Comparison of ENCODE assay signal across 14 cellular contexts in the genomic region with DNA sequence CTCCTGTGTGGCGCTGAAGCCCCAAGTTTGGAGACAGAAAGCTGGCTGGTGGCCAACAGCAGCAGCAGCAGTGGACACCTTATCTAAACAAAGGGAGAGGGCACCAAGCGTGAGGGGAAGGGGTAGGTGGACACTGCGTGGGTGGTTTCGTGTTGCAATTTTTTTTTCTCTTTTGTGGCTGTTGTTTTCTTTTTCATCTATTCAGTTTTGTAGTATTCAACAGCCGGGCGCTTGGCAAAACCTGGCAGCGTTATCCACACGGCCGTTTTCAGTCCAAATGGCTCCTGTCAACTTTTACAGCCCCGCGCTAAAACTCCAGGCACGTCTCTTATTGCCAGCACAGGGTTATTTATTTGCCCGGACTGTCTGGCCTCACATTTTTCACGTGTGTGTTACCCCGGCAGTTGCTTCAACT.
DNase-seq lines count a peak whose midpoint lies in the region; ATAC-seq, FAIRE-seq and TF ChIP-seq lines count a peak whose summit lies in the region.
"Had no signal": no experiment of that assay in that cellular context is flagged by ENCODE, and none has a peak within 500 bp of the region (broad histone marks: within the 10 kb centered on the region; RNA-seq: fewer than 3 reads in every experiment).

No MANE protein-coding gene starts in this region.

- peak overlapping the region; percentile 16 for H2AFZ ChIP-seq in astrocyte (ENCODE audit: low read depth, low read length)
- no peak overlapping the region for H2AFZ ChIP-seq in Karpas-422 (ENCODE audit: low read length)

- H3K27ac ChIP-seq in left ventricle myocardium inferior (replicated peaks) (peak overlapping the region; percentile 12), heart right ventricle (peak overlapping the region in 1 of 10 donors; percentile 25), astrocyte (ENCODE audit: low read depth, low read length) (peak overlapping the region; percentile 19), right lobe of liver (no peak overlapping the region), transverse colon (peak overlapping the region; percentile 24 to 52 (median 51)), foreskin keratinocyte (no peak overlapping the region), Karpas-422 (ENCODE audit: low read length) (no peak overlapping the region)

- peaks cover 19% of the 10 kb centered on the region for H3K4me1 ChIP-seq in left ventricle myocardium inferior
- H3K4me1 ChIP-seq in heart right ventricle: peaks cover 0 to 37% (median 5%) of the 10 kb centered on the region in 9 donors
- H3K4me1 ChIP-seq in astrocyte (ENCODE audit: insufficient read depth, low read length): peaks cover 37% of the 10 kb centered on the region
- H3K4me1 ChIP-seq in right lobe of liver: peaks cover 0 to 5% (median 0%) of the 10 kb centered on the region in 4 donors
- H3K4me1 ChIP-seq in transverse colon: peaks cover 3 to 20% (median 13%) of the 10 kb centered on the region in 4 donors
- peaks cover 9% of the 10 kb centered on the region for H3K4me1 ChIP-seq in foreskin keratinocyte
- H3K4me1 ChIP-seq in Karpas-422 (ENCODE audit: low read length): no peaks in the 10 kb centered on the region

- H3K9me2 ChIP-seq in Karpas-422 (replicated peaks; ENCODE audit: insufficient read depth, low read length): no peaks in the 10 kb centered on the region

- intact Hi-C loops in left ventricle myocardium inferior (cut with micrococcal nuclease): no loop called here
- intact Hi-C loops in heart right ventricle (cut with DNase I): loop anchor here in 4 of 10 donors (10.0 kb wide), 3 partner anchors 91 to 109 kb away; no protein-coding TSS in a partner anchor
- intact Hi-C loops in right lobe of liver (cut with DNase I): no loop called here
- intact Hi-C loops in transverse colon (cut with DNase I; ENCODE audit: low total_unique reads): loop anchor here (10.0 kb wide), 1 partner anchor 171 kb away; no protein-coding TSS in a partner anchor

- in situ Hi-C loops in transverse colon (cut with MboI; ENCODE audit: low pct_ligation_motif_present in 1 of 4, low pct_unique_long_range_greater_than_20kb in 1 of 4, low sequenced_read_pairs in 3 of 4): no loop called here

- H3K4me3 ChIP-seq in left ventricle myocardium inferior: no peak overlapping the region
- no peak overlapping the region for H3K4me3 ChIP-seq in heart right ventricle
- H3K4me3 ChIP-seq in astrocyte (ENCODE audit: insufficient read depth, low read depth, low read length): no peak overlapping the region
- no peak overlapping the region for H3K4me3 ChIP-seq in right lobe of liver
- no peak overlapping the region for H3K4me3 ChIP-seq in transverse colon
- H3K4me3 ChIP-seq in Karpas-422 (ENCODE audit: low read length): no peak overlapping the region

- TF ChIP-seq POLR2A in right lobe of liver (IDR thresholded peaks at IDR 0.05) (no peak), transverse colon (IDR thresholded peaks at IDR 0.05) (no peak)

- no peaks in the 10 kb centered on the region for H3K36me3 ChIP-seq in left ventricle myocardium inferior
- H3K36me3 ChIP-seq in heart right ventricle: no peaks in the 10 kb centered on the region
- H3K36me3 ChIP-seq in astrocyte (ENCODE audit: insufficient read depth, low read length): no peaks in the 10 kb centered on the region
- H3K36me3 ChIP-seq in right lobe of liver: no peaks in the 10 kb centered on the region
- no peaks in the 10 kb centered on the region for H3K36me3 ChIP-seq in transverse colon
- H3K36me3 ChIP-seq in Karpas-422 (ENCODE audit: insufficient read depth, low read length): no peaks in the 10 kb centered on the region

- peaks cover 2% of the 10 kb centered on the region for H3K27me3 Mint-ChIP-seq in astrocyte (ENCODE audit: low read depth, unreplicated experiment)
- H3K27me3 Mint-ChIP-seq: central memory CD8-positive, alpha-beta T cell had no signal

- no peak for ATAC-seq in heart right ventricle
- peak; percentile 38 to 65 (median 58) for ATAC-seq in right lobe of liver
- ATAC-seq in foreskin keratinocyte: no peak

- FAIRE-seq in astrocyte (lab: Jason Lieb, UNC): no peak
- FAIRE-seq: GM19239 had no signal

- H3K4me1 Mint-ChIP-seq in astrocyte (ENCODE audit: low read depth, unreplicated experiment): peaks cover 26% of the 10 kb centered on the region
- H3K4me1 Mint-ChIP-seq: central memory CD8-positive, alpha-beta T cell had no signal

- no peaks in the 10 kb centered on the region for H4K20me1 ChIP-seq in astrocyte (ENCODE audit: insufficient read depth, low read length)
- H4K20me1 ChIP-seq in Karpas-422 (ENCODE audit: insufficient read depth, low read depth, low read length): no peaks in the 10 kb centered on the region

- H3K4me3 Mint-ChIP-seq in astrocyte (ENCODE audit: unreplicated experiment): peak overlapping the region; percentile 27
- H3K4me3 Mint-ChIP-seq: central memory CD8-positive, alpha-beta T cell had no signal

- H3K4me2 ChIP-seq in astrocyte (ENCODE audit: low read length) (peak overlapping the region; percentile 70), Karpas-422 (ENCODE audit: low read depth, low read length, poor library complexity, severe bottlenecking) (no peak overlapping the region)

- peak overlapping the region; percentile 50 for H3K9ac ChIP-seq in astrocyte (ENCODE audit: low read length)
- no peak overlapping the region for H3K9ac ChIP-seq in Karpas-422 (ENCODE audit: low read length)

- no peaks in the 10 kb centered on the region for H3K36me3 Mint-ChIP-seq in astrocyte (ENCODE audit: low read depth, unreplicated experiment)

- H3K27me3 ChIP-seq in left ventricle myocardium inferior (ENCODE audit: low read depth): no peaks in the 10 kb centered on the region
- peaks cover 0 to 31% (median 0%) of the 10 kb centered on the region in 7 donors for H3K27me3 ChIP-seq in heart right ventricle
- H3K27me3 ChIP-seq in astrocyte (ENCODE audit: insufficient read depth, low read length): no peaks in the 10 kb centered on the region
- H3K27me3 ChIP-seq in right lobe of liver: no peaks in the 10 kb centered on the region
- H3K27me3 ChIP-seq in transverse colon: no peaks in the 10 kb centered on the region
- H3K27me3 ChIP-seq in foreskin keratinocyte: no peaks in the 10 kb centered on the region
- no peaks in the 10 kb centered on the region for H3K27me3 ChIP-seq in Karpas-422 (ENCODE audit: low read length)

- WGBS in heart right ventricle, 2 donors: 35 to 41% methylated on average over 15 of the region's 15 CpGs
- WGBS in right lobe of liver (ENCODE audit: insufficient coverage, low coverage, low lambda C conversion rate, missing lambda C conversion rate): 33% methylated on average over 14 of the region's 15 CpGs
- WGBS in transverse colon (ENCODE audit: low coverage in 1 of 2), 2 donors: 49% methylated on average over 15 of the region's 15 CpGs; no CpG with 5 or more reads in 1 of the 2 donors

- H3K79me2 ChIP-seq in astrocyte (ENCODE audit: insufficient read depth, low read length): no peaks in the 10 kb centered on the region
- no peaks in the 10 kb centered on the region for H3K79me2 ChIP-seq in Karpas-422 (ENCODE audit: low read length)

- H3K9me3 ChIP-seq in left ventricle myocardium inferior (replicated peaks): no peaks in the 10 kb centered on the region
- no peaks in the 10 kb centered on the region for H3K9me3 ChIP-seq in heart right ventricle
- H3K9me3 ChIP-seq in astrocyte (ENCODE audit: insufficient read depth, low read depth, low read length): no peaks in the 10 kb centered on the region
- no peaks in the 10 kb centered on the region for H3K9me3 ChIP-seq in right lobe of liver
- H3K9me3 ChIP-seq in transverse colon: no peaks in the 10 kb centered on the region
- no peaks in the 10 kb centered on the region for H3K9me3 ChIP-seq in Karpas-422 (ENCODE audit: low read length)

- no peaks in the 10 kb centered on the region for H3K9me3 Mint-ChIP-seq in astrocyte (ENCODE audit: unreplicated experiment)
- H3K9me3 Mint-ChIP-seq: central memory CD8-positive, alpha-beta T cell had no signal

- TF ChIP-seq EP300 in transverse colon (IDR thresholded peaks at IDR 0.05; ENCODE audit: low read depth): no peak

- TF ChIP-seq CTCF in left ventricle myocardium inferior (IDR thresholded peaks at IDR 0.05; ENCODE audit: borderline replicate concordance): no peak
- no peak for TF ChIP-seq CTCF in heart right ventricle (IDR thresholded peaks at IDR 0.05)
- TF ChIP-seq CTCF in astrocyte (IDR thresholded peaks at IDR 0.05; ENCODE audit: insufficient read depth, low read depth, low read length): no peak
- no peak for TF ChIP-seq CTCF in right lobe of liver (IDR thresholded peaks at IDR 0.05)
- TF ChIP-seq CTCF in transverse colon (IDR thresholded peaks at IDR 0.05): no peak
- TF ChIP-seq CTCF in foreskin keratinocyte (conservative IDR thresholded peaks at IDR 0.05): no peak

- H3K27ac Mint-ChIP-seq in astrocyte (ENCODE audit: unreplicated experiment): no peak overlapping the region

- DNase-seq in left ventricle myocardium inferior (no peak), heart right ventricle (no peak), astrocyte (ENCODE audit: low read depth) (no peak), right lobe of liver (peak; percentile 31 to 74 (median 64)), transverse colon (peak; percentile 59), AML-193 (lab: John Stamatoyannopoulos, UW) (no peak), foreskin keratinocyte (no peak), Karpas-422 (no peak)
- DNase-seq: activated effector memory CD4-positive, alpha-beta T cell treated with anti-CD3 and anti-CD28 coated beads, Interleukin-2, amount 50 U/mL, for 16 hours; mesendoderm; NCI-H2171; Right ventricle myocardium superior had no signal

Comparison
In these comparisons a context has a peak if more than half of its experiments do, and no peak if none do; other contexts are left out.
1. DNase-seq: peak in right lobe of liver (3 of 3) and transverse colon (single experiment); none in left ventricle myocardium inferior (single experiment), heart right ventricle (0 of 2), astrocyte (single experiment), AML-193 (0 of 2), foreskin keratinocyte (0 of 2) and Karpas-422 (single experiment).
2. H3K27ac ChIP-seq: peak in left ventricle myocardium inferior (single experiment), astrocyte (single experiment) and transverse colon (4 of 4); none in right lobe of liver (0 of 3), foreskin keratinocyte (single experiment) and Karpas-422 (single experiment).
3. ATAC-seq: peak in right lobe of liver (4 of 4); none in heart right ventricle (0 of 8) and foreskin keratinocyte (single experiment).